2 cellular contexts compared by ENCODE assay signal in the genomic region with DNA sequence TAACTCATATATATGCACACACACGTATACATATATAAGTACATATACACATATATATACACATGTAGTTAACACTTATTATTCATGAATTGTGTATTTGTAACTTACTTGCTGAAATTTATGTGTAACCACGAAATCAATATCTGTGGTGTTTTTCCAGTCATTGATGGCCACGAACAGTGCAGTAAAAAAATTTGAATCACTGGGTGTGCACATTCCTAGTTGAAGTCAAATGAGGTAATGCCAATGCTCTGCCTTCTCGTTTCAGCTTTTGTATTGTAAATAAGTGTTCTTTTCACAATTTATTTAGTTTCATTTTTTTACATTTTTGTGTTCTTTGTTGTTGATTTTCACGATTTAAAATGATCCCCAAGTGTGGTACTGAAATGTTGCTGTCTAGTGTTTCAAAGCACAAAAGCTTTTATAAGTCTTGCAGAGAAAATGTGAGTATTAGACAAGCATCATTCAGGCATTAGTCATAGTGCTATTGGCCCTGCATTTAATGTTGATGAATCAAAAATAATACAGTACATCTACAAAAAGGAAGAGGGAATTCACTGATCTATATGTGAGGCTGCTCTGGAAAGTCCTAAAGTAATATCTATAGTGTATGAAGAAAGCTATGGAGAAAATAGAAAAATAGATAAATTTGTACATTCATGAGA.
TF ChIP-seq lines count a peak whose summit lies in the region.

No MANE protein-coding gene starts in this region.

TF ChIP-seq in GM23338, 12 proteins besides CTCF, POLR2A, EP300 and RAD21 (continued from another document):
- TF ChIP-seq, protein P1, sequence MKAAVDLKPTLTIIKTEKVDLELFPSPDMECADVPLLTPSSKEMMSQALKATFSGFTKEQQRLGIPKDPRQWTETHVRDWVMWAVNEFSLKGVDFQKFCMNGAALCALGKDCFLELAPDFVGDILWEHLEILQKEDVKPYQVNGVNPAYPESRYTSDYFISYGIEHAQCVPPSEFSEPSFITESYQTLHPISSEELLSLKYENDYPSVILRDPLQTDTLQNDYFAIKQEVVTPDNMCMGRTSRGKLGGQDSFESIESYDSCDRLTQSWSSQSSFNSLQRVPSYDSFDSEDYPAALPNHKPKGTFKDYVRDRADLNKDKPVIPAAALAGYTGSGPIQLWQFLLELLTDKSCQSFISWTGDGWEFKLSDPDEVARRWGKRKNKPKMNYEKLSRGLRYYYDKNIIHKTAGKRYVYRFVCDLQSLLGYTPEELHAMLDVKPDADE (IDR thresholded peaks at IDR 0.05): no peak
- no peak for TF ChIP-seq EZH2 (IDR thresholded peaks at IDR 0.05; ENCODE audit: low read depth, unreplicated experiment)
- TF ChIP-seq, protein P2, sequence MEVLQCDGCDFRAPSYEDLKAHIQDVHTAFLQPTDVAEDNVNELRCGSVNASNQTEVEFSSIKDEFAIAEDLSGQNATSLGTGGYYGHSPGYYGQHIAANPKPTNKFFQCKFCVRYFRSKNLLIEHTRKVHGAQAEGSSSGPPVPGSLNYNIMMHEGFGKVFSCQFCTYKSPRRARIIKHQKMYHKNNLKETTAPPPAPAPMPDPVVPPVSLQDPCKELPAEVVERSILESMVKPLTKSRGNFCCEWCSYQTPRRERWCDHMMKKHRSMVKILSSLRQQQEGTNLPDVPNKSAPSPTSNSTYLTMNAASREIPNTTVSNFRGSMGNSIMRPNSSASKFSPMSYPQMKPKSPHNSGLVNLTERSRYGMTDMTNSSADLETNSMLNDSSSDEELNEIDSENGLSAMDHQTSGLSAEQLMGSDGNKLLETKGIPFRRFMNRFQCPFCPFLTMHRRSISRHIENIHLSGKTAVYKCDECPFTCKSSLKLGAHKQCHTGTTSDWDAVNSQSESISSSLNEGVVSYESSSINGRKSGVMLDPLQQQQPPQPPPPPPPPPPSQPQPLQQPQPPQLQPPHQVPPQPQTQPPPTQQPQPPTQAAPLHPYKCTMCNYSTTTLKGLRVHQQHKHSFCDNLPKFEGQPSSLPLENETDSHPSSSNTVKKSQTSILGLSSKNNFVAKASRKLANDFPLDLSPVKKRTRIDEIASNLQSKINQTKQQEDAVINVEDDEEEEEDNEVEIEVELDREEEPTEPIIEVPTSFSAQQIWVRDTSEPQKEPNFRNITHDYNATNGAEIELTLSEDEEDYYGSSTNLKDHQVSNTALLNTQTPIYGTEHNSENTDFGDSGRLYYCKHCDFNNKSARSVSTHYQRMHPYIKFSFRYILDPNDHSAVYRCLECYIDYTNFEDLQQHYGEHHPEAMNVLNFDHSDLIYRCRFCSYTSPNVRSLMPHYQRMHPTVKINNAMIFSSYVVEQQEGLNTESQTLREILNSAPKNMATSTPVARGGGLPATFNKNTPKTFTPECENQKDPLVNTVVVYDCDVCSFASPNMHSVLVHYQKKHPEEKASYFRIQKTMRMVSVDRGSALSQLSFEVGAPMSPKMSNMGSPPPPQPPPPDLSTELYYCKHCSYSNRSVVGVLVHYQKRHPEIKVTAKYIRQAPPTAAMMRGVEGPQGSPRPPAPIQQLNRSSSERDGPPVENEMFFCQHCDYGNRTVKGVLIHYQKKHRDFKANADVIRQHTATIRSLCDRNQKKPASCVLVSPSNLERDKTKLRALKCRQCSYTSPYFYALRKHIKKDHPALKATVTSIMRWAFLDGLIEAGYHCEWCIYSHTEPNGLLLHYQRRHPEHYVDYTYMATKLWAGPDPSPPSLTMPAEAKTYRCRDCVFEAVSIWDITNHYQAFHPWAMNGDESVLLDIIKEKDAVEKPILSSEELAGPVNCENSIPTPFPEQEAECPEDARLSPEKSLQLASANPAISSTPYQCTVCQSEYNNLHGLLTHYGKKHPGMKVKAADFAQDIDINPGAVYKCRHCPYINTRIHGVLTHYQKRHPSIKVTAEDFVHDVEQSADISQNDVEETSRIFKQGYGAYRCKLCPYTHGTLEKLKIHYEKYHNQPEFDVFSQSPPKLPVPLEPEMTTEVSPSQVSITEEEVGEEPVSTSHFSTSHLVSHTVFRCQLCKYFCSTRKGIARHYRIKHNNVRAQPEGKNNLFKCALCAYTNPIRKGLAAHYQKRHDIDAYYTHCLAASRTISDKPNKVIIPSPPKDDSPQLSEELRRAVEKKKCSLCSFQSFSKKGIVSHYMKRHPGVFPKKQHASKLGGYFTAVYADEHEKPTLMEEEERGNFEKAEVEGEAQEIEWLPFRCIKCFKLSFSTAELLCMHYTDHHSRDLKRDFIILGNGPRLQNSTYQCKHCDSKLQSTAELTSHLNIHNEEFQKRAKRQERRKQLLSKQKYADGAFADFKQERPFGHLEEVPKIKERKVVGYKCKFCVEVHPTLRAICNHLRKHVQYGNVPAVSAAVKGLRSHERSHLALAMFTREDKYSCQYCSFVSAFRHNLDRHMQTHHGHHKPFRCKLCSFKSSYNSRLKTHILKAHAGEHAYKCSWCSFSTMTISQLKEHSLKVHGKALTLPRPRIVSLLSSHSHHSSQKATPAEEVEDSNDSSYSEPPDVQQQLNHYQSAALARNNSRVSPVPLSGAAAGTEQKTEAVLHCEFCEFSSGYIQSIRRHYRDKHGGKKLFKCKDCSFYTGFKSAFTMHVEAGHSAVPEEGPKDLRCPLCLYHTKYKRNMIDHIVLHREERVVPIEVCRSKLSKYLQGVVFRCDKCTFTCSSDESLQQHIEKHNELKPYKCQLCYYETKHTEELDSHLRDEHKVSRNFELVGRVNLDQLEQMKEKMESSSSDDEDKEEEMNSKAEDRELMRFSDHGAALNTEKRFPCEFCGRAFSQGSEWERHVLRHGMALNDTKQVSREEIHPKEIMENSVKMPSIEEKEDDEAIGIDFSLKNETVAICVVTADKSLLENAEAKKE (CRISPR knock-in tag; IDR thresholded peaks at IDR 0.05): no peak
- no peak for TF ChIP-seq STAT1 (IDR thresholded peaks at IDR 0.05; ENCODE audit: unreplicated experiment)
- no peak for TF ChIP-seq POLR2AphosphoS5 (IDR thresholded peaks at IDR 0.05; ENCODE audit: low read depth)
- TF ChIP-seq ZNF331 (CRISPR knock-in tag; IDR thresholded peaks at IDR 0.05; ENCODE audit: low read depth): no peak
- TF ChIP-seq, protein P3, sequence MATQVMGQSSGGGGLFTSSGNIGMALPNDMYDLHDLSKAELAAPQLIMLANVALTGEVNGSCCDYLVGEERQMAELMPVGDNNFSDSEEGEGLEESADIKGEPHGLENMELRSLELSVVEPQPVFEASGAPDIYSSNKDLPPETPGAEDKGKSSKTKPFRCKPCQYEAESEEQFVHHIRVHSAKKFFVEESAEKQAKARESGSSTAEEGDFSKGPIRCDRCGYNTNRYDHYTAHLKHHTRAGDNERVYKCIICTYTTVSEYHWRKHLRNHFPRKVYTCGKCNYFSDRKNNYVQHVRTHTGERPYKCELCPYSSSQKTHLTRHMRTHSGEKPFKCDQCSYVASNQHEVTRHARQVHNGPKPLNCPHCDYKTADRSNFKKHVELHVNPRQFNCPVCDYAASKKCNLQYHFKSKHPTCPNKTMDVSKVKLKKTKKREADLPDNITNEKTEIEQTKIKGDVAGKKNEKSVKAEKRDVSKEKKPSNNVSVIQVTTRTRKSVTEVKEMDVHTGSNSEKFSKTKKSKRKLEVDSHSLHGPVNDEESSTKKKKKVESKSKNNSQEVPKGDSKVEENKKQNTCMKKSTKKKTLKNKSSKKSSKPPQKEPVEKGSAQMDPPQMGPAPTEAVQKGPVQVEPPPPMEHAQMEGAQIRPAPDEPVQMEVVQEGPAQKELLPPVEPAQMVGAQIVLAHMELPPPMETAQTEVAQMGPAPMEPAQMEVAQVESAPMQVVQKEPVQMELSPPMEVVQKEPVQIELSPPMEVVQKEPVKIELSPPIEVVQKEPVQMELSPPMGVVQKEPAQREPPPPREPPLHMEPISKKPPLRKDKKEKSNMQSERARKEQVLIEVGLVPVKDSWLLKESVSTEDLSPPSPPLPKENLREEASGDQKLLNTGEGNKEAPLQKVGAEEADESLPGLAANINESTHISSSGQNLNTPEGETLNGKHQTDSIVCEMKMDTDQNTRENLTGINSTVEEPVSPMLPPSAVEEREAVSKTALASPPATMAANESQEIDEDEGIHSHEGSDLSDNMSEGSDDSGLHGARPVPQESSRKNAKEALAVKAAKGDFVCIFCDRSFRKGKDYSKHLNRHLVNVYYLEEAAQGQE (IDR thresholded peaks at IDR 0.05; ENCODE audit: unreplicated experiment): no peak

TF ChIP-seq in neural cell, 6 proteins besides CTCF, POLR2A, EP300 and RAD21 (continued from another document):
- TF ChIP-seq, protein P3 (IDR thresholded peaks at IDR 0.05; ENCODE audit: borderline replicate concordance): no peak
- TF ChIP-seq MXI1 (conservative IDR thresholded peaks at IDR 0.05; ENCODE audit: poor library complexity, severe bottlenecking) (no peak), POLR2AphosphoS5 (IDR thresholded peaks at IDR 0.05) (no peak), TAF1 (IDR thresholded peaks at IDR 0.05; ENCODE audit: low read depth) (no peak), SMC3 (conservative IDR thresholded peaks at IDR 0.05; ENCODE audit: poor library complexity) (no peak)
